In genomic region chr10:103652599-103653281, GRCh38 we compare ENCODE assay signal across 13 cellular contexts.
A peak's percentile ranks its signal among the peaks of the same experiment; 100 is the strongest.
DNase-seq lines count a peak whose midpoint lies in the region; ATAC-seq and TF ChIP-seq lines count a peak whose summit lies in the region.
"Had no signal": no experiment of that assay in that cellular context is flagged by ENCODE, and none has a peak within 500 bp of the region (broad histone marks: within the 10 kb centered on the region; RNA-seq: fewer than 3 reads in every experiment).

No MANE protein-coding gene starts in this region.

- no TSS peak for BruUV-seq in Caco-2 (replicated peaks; lab: Mats Ljungman, UMichigan)

- H3K9me3 ChIP-seq in Caco-2, result no peaks in the 10 kb centered on the region

- DNase-seq in Caco-2 (no peak), NCI-H345 treated with DMSO at 0.1 percent for 48 hours (lab: John Stamatoyannopoulos, UW; ENCODE audit: unreplicated experiment) (peak; percentile 51), head of caudate nucleus (peak in 25 of 42 donors; percentile 15 to 69 (median 41)), progenitor cell of endocrine pancreas (ENCODE audit: low spot score, unreplicated experiment) (no peak), hypothalamus (lab: John Stamatoyannopoulos, UW) (no peak)
- no peak for DNase-seq in activated CD8-positive, alpha-beta memory T cell treated with anti-CD3 and anti-CD28 coated beads, Interleukin-2, amount 10 ng/mL, durations not matched to agents 7 days and 5 days
- DNase-seq in activated CD4-positive, CD25-positive, alpha-beta regulatory T cell treated with anti-CD3 and anti-CD28 coated beads, Interleukin-2, amount 50 U/mL, for 72 hours, result no peak
- DNase-seq: NCI-H187 treated with DMSO at 0.1 percent for 48 hours had no signal

- POLR2A ChIA-PET in Caco-2 (lab: Charles Lee), result no interaction called here

- intact Hi-C loops in Caco-2 (cut with micrococcal nuclease; ENCODE audit: unreplicated experiment) (loop anchor here (5.0 kb wide), 1 partner anchor 40 kb away; no protein-coding TSS in a partner anchor), head of caudate nucleus (cut with DNase I) (no loop called here)

- no peaks in the 10 kb centered on the region for H3K36me3 ChIP-seq in Caco-2 (ENCODE audit: control insufficient read depth, insufficient read depth, low read length)

- no peak overlapping the region for H3K4me3 ChIP-seq in Caco-2 (ENCODE audit: low read depth, low read length)
- H3K4me3 ChIP-seq: skin epidermis had no signal

- H3K27ac Mint-ChIP-seq in Caco-2 (ENCODE audit: unreplicated experiment), result peak overlapping the region; percentile 72
- H3K27ac Mint-ChIP-seq in progenitor cell of endocrine pancreas, result peak overlapping the region; percentile 62
- no peak overlapping the region for H3K27ac Mint-ChIP-seq in activated CD8-positive, alpha-beta memory T cell treated with anti-CD3 and anti-CD28 coated beads, Interleukin-2, amount 10 ng/mL, durations not matched to agents 7 days and 5 days

- no peaks in the 10 kb centered on the region for H3K9me3 Mint-ChIP-seq in Caco-2 (ENCODE audit: unreplicated experiment)
- peaks cover 4% of the 10 kb centered on the region for H3K9me3 Mint-ChIP-seq in progenitor cell of endocrine pancreas (ENCODE audit: low read depth)
- H3K9me3 Mint-ChIP-seq in activated CD8-positive, alpha-beta memory T cell treated with anti-CD3 and anti-CD28 coated beads, Interleukin-2, amount 10 ng/mL, durations not matched to agents 7 days and 5 days (ENCODE audit: low read depth), result peaks cover 5% of the 10 kb centered on the region

- H3K27me3 Mint-ChIP-seq in Caco-2 (ENCODE audit: insufficient read depth, unreplicated experiment) (no peaks in the 10 kb centered on the region), progenitor cell of endocrine pancreas (no peaks in the 10 kb centered on the region)
- H3K27me3 Mint-ChIP-seq in activated CD8-positive, alpha-beta memory T cell treated with anti-CD3 and anti-CD28 coated beads, Interleukin-2, amount 10 ng/mL, durations not matched to agents 7 days and 5 days, result no peaks in the 10 kb centered on the region
- H3K27me3 Mint-ChIP-seq: naive thymus-derived CD4-positive, alpha-beta T cell had no signal

- peaks cover 14% of the 10 kb centered on the region for H3K4me1 Mint-ChIP-seq in Caco-2 (ENCODE audit: low read depth, unreplicated experiment)
- H3K4me1 Mint-ChIP-seq in progenitor cell of endocrine pancreas (ENCODE audit: low read depth), result peaks cover 5% of the 10 kb centered on the region
- H3K4me1 Mint-ChIP-seq in activated CD8-positive, alpha-beta memory T cell treated with anti-CD3 and anti-CD28 coated beads, Interleukin-2, amount 10 ng/mL, durations not matched to agents 7 days and 5 days, result peaks cover 2% of the 10 kb centered on the region

- ATAC-seq in activated CD8-positive, alpha-beta memory T cell treated with anti-CD3 and anti-CD28 coated beads, Interleukin-2, amount 10 ng/mL, durations not matched to agents 7 days and 5 days, result no peak
- ATAC-seq in GM21367 (IDR thresholded peaks at IDR 0.05; ENCODE audit: unreplicated experiment), result no peak
- ATAC-seq: naive thymus-derived CD4-positive, alpha-beta T cell; Panc1 had no signal

- H3K36me3 Mint-ChIP-seq in Caco-2 (ENCODE audit: insufficient read depth, unreplicated experiment), result no peaks in the 10 kb centered on the region
- peaks cover 11% of the 10 kb centered on the region for H3K36me3 Mint-ChIP-seq in progenitor cell of endocrine pancreas (ENCODE audit: insufficient read depth)
- H3K36me3 Mint-ChIP-seq in activated CD8-positive, alpha-beta memory T cell treated with anti-CD3 and anti-CD28 coated beads, Interleukin-2, amount 10 ng/mL, durations not matched to agents 7 days and 5 days, result peaks cover 16% of the 10 kb centered on the region

- CTCF ChIA-PET in Caco-2 (lab: Charles Lee), result no interaction called here
- CTCF ChIA-PET in activated CD8-positive, alpha-beta memory T cell treated with anti-CD3 and anti-CD28 coated beads, Interleukin-2, amount 10 ng/mL, durations not matched to agents 7 days and 5 days (lab: Charles Lee), result no interaction called here

- peaks cover 31% of the 10 kb centered on the region for H3K4me1 ChIP-seq in Caco-2

- H3K4me3 Mint-ChIP-seq in Caco-2 (ENCODE audit: unreplicated experiment) (no peak overlapping the region), progenitor cell of endocrine pancreas (ENCODE audit: low read depth) (no peak overlapping the region)
- no peak overlapping the region for H3K4me3 Mint-ChIP-seq in activated CD8-positive, alpha-beta memory T cell treated with anti-CD3 and anti-CD28 coated beads, Interleukin-2, amount 10 ng/mL, durations not matched to agents 7 days and 5 days
- H3K4me3 Mint-ChIP-seq: CD14-positive monocyte; naive thymus-derived CD4-positive, alpha-beta T cell had no signal

- TF ChIP-seq CTCF in Caco-2 (IDR thresholded peaks at IDR 0.05; ENCODE audit: insufficient read depth in 1 of 2, low read depth in 1 of 2, low read length in 1 of 2, severe bottlenecking in 1 of 2, unreplicated experiment in 1 of 2) (no peak), progenitor cell of endocrine pancreas (IDR thresholded peaks at IDR 0.05; ENCODE audit: unreplicated experiment) (no peak)

- H3K27me3 ChIP-seq in Caco-2 (replicated peaks; ENCODE audit: control insufficient read depth, insufficient read depth, low read length), result no peaks in the 10 kb centered on the region

Comparison
In these comparisons a context has a peak if more than half of its experiments do, and no peak if none do; other contexts are left out.
1. DNase-seq: peak in NCI-H345 treated with DMSO at 0.1 percent for 48 hours (single experiment) and head of caudate nucleus (25 of 42); none in Caco-2 (0 of 2), progenitor cell of endocrine pancreas (single experiment), activated CD8-positive, alpha-beta memory T cell treated with anti-CD3 and anti-CD28 coated beads, Interleukin-2, amount 10 ng/mL, durations not matched to agents 7 days and 5 days (single experiment), activated CD4-positive, CD25-positive, alpha-beta regulatory T cell treated with anti-CD3 and anti-CD28 coated beads, Interleukin-2, amount 50 U/mL, for 72 hours (single experiment) and hypothalamus (0 of 51).